Comparison of ENCODE assay signal across 14 cellular contexts in genomic region chr20:57851025-57851682, GRCh38.
"Had no signal": no experiment of that assay in that cellular context is flagged by ENCODE, and none has a peak within 500 bp of the region (broad histone marks: within the 10 kb centered on the region; RNA-seq: fewer than 3 reads in every experiment).

No MANE protein-coding gene starts in this region.

- H3K9me3 Mint-ChIP-seq: central memory CD8-positive, alpha-beta T cell; natural killer cell; stimulated activated effector memory CD8-positive, alpha-beta T cell treated with anti-CD3 and anti-CD28 coated beads, Interleukin-12 subunit alpha, Interleukin-12 subunit beta, amount 100 ng/mL, for 72 hours had no signal

- H3K9me3 ChIP-seq: body of pancreas, thoracic aorta, upper lobe of right lung had no signal

- H3K27me3 Mint-ChIP-seq: activated naive CD8-positive, alpha-beta T cell; central memory CD8-positive, alpha-beta T cell had no signal

- H3K36me3 ChIP-seq: thoracic aorta, upper lobe of right lung had no signal

- H3K4me3 ChIP-seq: body of pancreas, thoracic aorta, upper lobe of right lung had no signal

- H3K4me3 Mint-ChIP-seq: activated CD8-positive, alpha-beta T cell treated with anti-CD3 and anti-CD28 coated beads for 36 hours; activated naive CD8-positive, alpha-beta T cell; central memory CD8-positive, alpha-beta T cell; natural killer cell; stimulated activated effector memory CD8-positive, alpha-beta T cell treated with anti-CD3 and anti-CD28 coated beads, Interleukin-12 subunit alpha, Interleukin-12 subunit beta, amount 100 ng/mL, for 72 hours had no signal

- H3K27me3 ChIP-seq: body of pancreas, upper lobe of right lung had no signal

- H3K27ac ChIP-seq: body of pancreas, thoracic aorta, upper lobe of right lung had no signal

- H3K36me3 Mint-ChIP-seq: activated naive CD8-positive, alpha-beta T cell; natural killer cell; stimulated activated effector memory CD8-positive, alpha-beta T cell treated with anti-CD3 and anti-CD28 coated beads, Interleukin-12 subunit alpha, Interleukin-12 subunit beta, amount 100 ng/mL, for 72 hours had no signal

- H3K4me1 ChIP-seq: body of pancreas, upper lobe of right lung had no signal

- DNase-seq: activated CD4-positive, alpha-beta T cell treated with anti-CD3 and anti-CD28 coated beads for 4 hours; activated CD8-positive, alpha-beta T cell treated with anti-CD3 and anti-CD28 coated beads for 36 hours; activated gamma-delta T cell treated with Interleukin-2 at 50 U/mL for 16 hours; amygdala; body of pancreas; cortex of kidney; effector CD8-positive, alpha-beta T cell; mesendoderm; natural killer cell; upper lobe of right lung had no signal

- ATAC-seq: activated CD8-positive, alpha-beta T cell treated with anti-CD3 and anti-CD28 coated beads for 36 hours; body of pancreas; natural killer cell; stimulated activated effector memory CD8-positive, alpha-beta T cell treated with anti-CD3 and anti-CD28 coated beads, Interleukin-12 subunit alpha, Interleukin-12 subunit beta, amount 100 ng/mL, for 72 hours; upper lobe of right lung had no signal

- H3K27ac Mint-ChIP-seq: activated CD8-positive, alpha-beta T cell treated with anti-CD3 and anti-CD28 coated beads for 36 hours; activated naive CD8-positive, alpha-beta T cell; natural killer cell; stimulated activated effector memory CD8-positive, alpha-beta T cell treated with anti-CD3 and anti-CD28 coated beads, Interleukin-12 subunit alpha, Interleukin-12 subunit beta, amount 100 ng/mL, for 72 hours had no signal
